ENCODE assay signal across 10 cellular contexts in genomic region chr1:226722901-226723639, GRCh38. TPM values are rescaled to one million over a fixed set of nuclear protein-coding genes. Genes with fewer than 3 reads are reported as not detected.
DNase-seq lines count a peak whose midpoint lies in the region; ATAC-seq and TF ChIP-seq lines count a peak whose summit lies in the region.
"Had no signal": no experiment of that assay in that cellular context is flagged by ENCODE, and none has a peak within 500 bp of the region (broad histone marks: within the 10 kb centered on the region; RNA-seq: fewer than 3 reads in every experiment).

No MANE protein-coding gene starts in this region.

- H3K4me3 Mint-ChIP-seq in activated T-cell treated with anti-CD3 and anti-CD28 coated beads, Interleukin-2, amount 50 U/mL, for 24 hours: peak overlapping the region; percentile 77
- H3K4me3 Mint-ChIP-seq in T-helper 1 cell treated with Interleukin-12 subunit alpha and Interleukin-12 subunit beta and Interleukin-4 antibody, amounts not matched to agents 30 μg/mL and 1 μg/mL, for 36 hours: peak overlapping the region; percentile 21
- H3K4me3 Mint-ChIP-seq in immature natural killer cell: peak overlapping the region; percentile 59 to 76 (median 75)

- H3K4me1 Mint-ChIP-seq in activated T-cell treated with anti-CD3 and anti-CD28 coated beads, Interleukin-2, amount 50 U/mL, for 24 hours (ENCODE audit: low read depth): peaks cover 93% of the 10 kb centered on the region
- peaks cover 72% of the 10 kb centered on the region for H3K4me1 Mint-ChIP-seq in T-helper 1 cell treated with Interleukin-12 subunit alpha and Interleukin-12 subunit beta and Interleukin-4 antibody, amounts not matched to agents 30 μg/mL and 1 μg/mL, for 36 hours (ENCODE audit: low read depth)
- H3K4me1 Mint-ChIP-seq in immature natural killer cell: peaks cover 82 to 84% of the 10 kb centered on the region in 2 donors

- H3K4me1 ChIP-seq in suprapubic skin: peaks cover 41% of the 10 kb centered on the region

- no peaks in the 10 kb centered on the region for H3K9me3 ChIP-seq in suprapubic skin
- H3K9me3 ChIP-seq: HAP-1 had no signal

- H3K4me3 ChIP-seq in suprapubic skin: no peak overlapping the region
- H3K4me3 ChIP-seq: HAP-1 had no signal

- 74% methylated on average over 14 of the region's 14 CpGs for WGBS in suprapubic skin

- no peaks in the 10 kb centered on the region for H3K9me3 Mint-ChIP-seq in activated T-cell treated with anti-CD3 and anti-CD28 coated beads, Interleukin-2, amount 50 U/mL, for 24 hours
- no peaks in the 10 kb centered on the region for H3K9me3 Mint-ChIP-seq in T-helper 1 cell treated with Interleukin-12 subunit alpha and Interleukin-12 subunit beta and Interleukin-4 antibody, amounts not matched to agents 30 μg/mL and 1 μg/mL, for 36 hours
- H3K9me3 Mint-ChIP-seq in immature natural killer cell: no peaks in the 10 kb centered on the region

- H3K27me3 Mint-ChIP-seq in activated T-cell treated with anti-CD3 and anti-CD28 coated beads, Interleukin-2, amount 50 U/mL, for 24 hours: no peaks in the 10 kb centered on the region
- no peaks in the 10 kb centered on the region for H3K27me3 Mint-ChIP-seq in T-helper 1 cell treated with Interleukin-12 subunit alpha and Interleukin-12 subunit beta and Interleukin-4 antibody, amounts not matched to agents 30 μg/mL and 1 μg/mL, for 36 hours (ENCODE audit: low read depth)
- H3K27me3 Mint-ChIP-seq in immature natural killer cell (ENCODE audit: low read depth in 3 of 3): peaks cover 0 to 2% (median 0%) of the 10 kb centered on the region in 3 donors

- H3K27ac ChIP-seq in suprapubic skin: peak overlapping the region; percentile 7

- no peaks in the 10 kb centered on the region for H3K27me3 ChIP-seq in suprapubic skin

- peak; percentile 59 for DNase-seq in activated T-cell treated with anti-CD3 and anti-CD28 coated beads, Interleukin-2, amount 50 U/mL, for 24 hours
- DNase-seq in activated T-cell treated with anti-CD3 and anti-CD28 coated beads for 4 hours (no peak), immature natural killer cell (no peak), suprapubic skin (ENCODE audit: low spot score in 2 of 2) (peak in 1 of 2 donors; percentile 58)
- DNase-seq: activated CD4-positive, alpha-beta T cell treated with anti-CD3 and anti-CD28 coated beads, Interleukin-2, amount 50 U/mL, for 48 hours had no signal

- H3K27ac Mint-ChIP-seq in activated T-cell treated with anti-CD3 and anti-CD28 coated beads, Interleukin-2, amount 50 U/mL, for 24 hours: peak overlapping the region; percentile 97
- peak overlapping the region; percentile 72 for H3K27ac Mint-ChIP-seq in T-helper 1 cell treated with Interleukin-12 subunit alpha and Interleukin-12 subunit beta and Interleukin-4 antibody, amounts not matched to agents 30 μg/mL and 1 μg/mL, for 36 hours
- peak overlapping the region; percentile 81 to 91 (median 84) for H3K27ac Mint-ChIP-seq in immature natural killer cell

- TF ChIP-seq POLR2A in suprapubic skin (IDR thresholded peaks at IDR 0.05): no peak

- no peaks in the 10 kb centered on the region for H3K36me3 ChIP-seq in suprapubic skin

- no peak for TF ChIP-seq EP300 in suprapubic skin (IDR thresholded peaks at IDR 0.05)

- no peak for ATAC-seq in HG03108 (IDR thresholded peaks at IDR 0.05; ENCODE audit: unreplicated experiment)
- no peak for ATAC-seq in HG03175 (IDR thresholded peaks at IDR 0.05; ENCODE audit: unreplicated experiment)
- ATAC-seq in HG03378 (IDR thresholded peaks at IDR 0.05; ENCODE audit: unreplicated experiment): no peak

- H3K36me3 Mint-ChIP-seq in activated T-cell treated with anti-CD3 and anti-CD28 coated beads, Interleukin-2, amount 50 U/mL, for 24 hours (ENCODE audit: low read depth): peaks cover 76% of the 10 kb centered on the region
- peaks cover 30% of the 10 kb centered on the region for H3K36me3 Mint-ChIP-seq in T-helper 1 cell treated with Interleukin-12 subunit alpha and Interleukin-12 subunit beta and Interleukin-4 antibody, amounts not matched to agents 30 μg/mL and 1 μg/mL, for 36 hours (ENCODE audit: low read depth)
- H3K36me3 Mint-ChIP-seq in immature natural killer cell: peaks cover 0 to 6% (median 3%) of the 10 kb centered on the region in 3 donors

- TF ChIP-seq CTCF in suprapubic skin (IDR thresholded peaks at IDR 0.05): no peak

RNA-seq across cellular contexts. Expression of gene ITPKB, which starts 16.0 kb away (rescaled TPM):
- polyA plus RNA-seq in immature natural killer cell: 10 to 100 TPM; 14.1 to 37.8 (median 18.7) TPM
- 10 to 100 TPM; 31.0 to 39.0 (median 35.3) TPM for total RNA-seq in suprapubic skin

Comparison
In these comparisons a context has a peak if more than half of its experiments do, and no peak if none do; other contexts are left out.
1. H3K4me3 Mint-ChIP-seq: peak in every context shown above with its lines; median percentile 77 in activated T-cell treated with anti-CD3 and anti-CD28 coated beads, Interleukin-2, amount 50 U/mL, for 24 hours; 75 in immature natural killer cell; 21 in T-helper 1 cell treated with Interleukin-12 subunit alpha and Interleukin-12 subunit beta and Interleukin-4 antibody, amounts not matched to agents 30 μg/mL and 1 μg/mL, for 36 hours.